Comparison of ENCODE assay signal across 1 cellular context in the genomic region with DNA sequence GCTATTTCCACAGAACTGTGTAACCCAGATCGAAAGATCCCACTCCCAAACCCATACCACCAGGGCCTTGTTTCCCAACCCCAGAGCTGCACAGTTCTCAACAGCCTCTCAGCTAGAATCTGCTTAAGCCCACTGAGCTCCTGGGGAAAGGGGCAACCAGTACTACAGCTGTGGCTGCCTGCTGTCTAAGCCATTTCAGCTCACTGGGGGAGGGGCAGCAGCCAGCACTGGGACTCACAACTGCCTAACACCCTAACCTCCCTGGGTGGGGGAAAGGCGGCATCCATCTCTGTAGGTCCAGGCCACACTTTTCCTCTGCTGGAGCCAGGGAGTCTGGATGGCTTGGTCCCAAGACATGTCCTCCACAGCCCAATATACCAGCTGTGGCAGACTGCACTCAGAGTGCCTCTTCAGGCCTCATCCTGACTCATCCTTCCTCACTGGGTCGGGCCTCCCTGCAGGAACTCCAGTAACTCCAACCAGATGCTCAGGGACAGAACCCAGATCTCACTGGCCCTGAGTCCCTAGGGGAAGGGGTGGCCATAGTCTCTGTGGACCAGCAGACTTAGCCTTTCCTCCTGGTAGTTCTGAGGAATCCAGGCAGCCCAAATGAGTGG.
TF ChIP-seq lines count a peak whose summit lies in the region.

No MANE protein-coding gene starts in this region.

TF ChIP-seq in SK-N-SH, 30 proteins besides CTCF, POLR2A, EP300 and RAD21 (continued from another document):
- TF ChIP-seq, protein P1, sequence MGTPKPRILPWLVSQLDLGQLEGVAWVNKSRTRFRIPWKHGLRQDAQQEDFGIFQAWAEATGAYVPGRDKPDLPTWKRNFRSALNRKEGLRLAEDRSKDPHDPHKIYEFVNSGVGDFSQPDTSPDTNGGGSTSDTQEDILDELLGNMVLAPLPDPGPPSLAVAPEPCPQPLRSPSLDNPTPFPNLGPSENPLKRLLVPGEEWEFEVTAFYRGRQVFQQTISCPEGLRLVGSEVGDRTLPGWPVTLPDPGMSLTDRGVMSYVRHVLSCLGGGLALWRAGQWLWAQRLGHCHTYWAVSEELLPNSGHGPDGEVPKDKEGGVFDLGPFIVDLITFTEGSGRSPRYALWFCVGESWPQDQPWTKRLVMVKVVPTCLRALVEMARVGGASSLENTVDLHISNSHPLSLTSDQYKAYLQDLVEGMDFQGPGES (IDR thresholded peaks at IDR 0.05; ENCODE audit: low read depth, low read length) = no peak
